Comparison of ENCODE assay signal across 15 cellular contexts in genomic region chr12:76943004-76943403, GRCh38.
DNase-seq lines count a peak whose midpoint lies in the region; ATAC-seq and TF ChIP-seq lines count a peak whose summit lies in the region.
"Had no signal": no experiment of that assay in that cellular context is flagged by ENCODE, and none has a peak within 500 bp of the region (broad histone marks: within the 10 kb centered on the region; RNA-seq: fewer than 3 reads in every experiment).

No MANE protein-coding gene starts in this region.

- TF ChIP-seq CTCF in VCaP (conservative IDR thresholded peaks at IDR 0.05): no peak
- no peak for TF ChIP-seq CTCF in brain microvascular endothelial cell (IDR thresholded peaks at IDR 0.05; ENCODE audit: low read depth, low read length, missing control alignments)

- DNase-seq in NCI-H82 (lab: John Stamatoyannopoulos, UW): peak; percentile 30
- DNase-seq in NCI-H82 treated with DMSO at 0.1 percent for 48 hours (lab: John Stamatoyannopoulos, UW; ENCODE audit: unreplicated experiment): no peak
- DNase-seq in islet precursor cell: peak; percentile 61
- DNase-seq in brain microvascular endothelial cell: no peak
- DNase-seq in RKO (ENCODE audit: low spot score): no peak
- DNase-seq in retina: no peak
- DNase-seq: AML-193; CD4-positive, CD25-positive, alpha-beta regulatory T cell; DND-41; NCI-H1436; NCI-H2081; NCI-H524 had no signal

- H3K27me3 ChIP-seq in brain microvascular endothelial cell (replicated peaks): no peaks in the 10 kb centered on the region
- H3K27me3 ChIP-seq: SJSA1 had no signal

- H3K36me3 ChIP-seq in brain microvascular endothelial cell (replicated peaks): no peaks in the 10 kb centered on the region
- H3K36me3 ChIP-seq: SJSA1 had no signal

- H3K4me3 ChIP-seq in brain microvascular endothelial cell (ENCODE audit: low read depth, low read length): no peak overlapping the region
- H3K4me3 ChIP-seq: SJSA1 had no signal

- H3K27ac ChIP-seq in VCaP (peak overlapping the region; percentile 74), brain microvascular endothelial cell (no peak overlapping the region)
- H3K27ac ChIP-seq: SJSA1 had no signal

- in situ Hi-C loops in brain microvascular endothelial cell (cut with HindIII; ENCODE audit: low pct_ligation_motif_present, low sequenced_read_pairs): no loop called here

- ATAC-seq in HG02938 (IDR thresholded peaks at IDR 0.05; ENCODE audit: unreplicated experiment): no peak

Comparison
In these comparisons a context has a peak if more than half of its experiments do, and no peak if none do; other contexts are left out.
1. DNase-seq: peak in NCI-H82 (single experiment) and islet precursor cell (single experiment); none in NCI-H82 treated with DMSO at 0.1 percent for 48 hours (single experiment), brain microvascular endothelial cell (single experiment), RKO (single experiment) and retina (single experiment).